In genomic region chr1:106846656-106847055, GRCh38 we compare ENCODE assay signal across 18 cellular contexts.
A peak's percentile ranks its signal among the peaks of the same experiment; 100 is the strongest.
DNase-seq lines count a peak whose midpoint lies in the region; ATAC-seq and TF ChIP-seq lines count a peak whose summit lies in the region.
"Had no signal": no experiment of that assay in that cellular context is flagged by ENCODE, and none has a peak within 500 bp of the region (broad histone marks: within the 10 kb centered on the region; RNA-seq: fewer than 3 reads in every experiment).

No MANE protein-coding gene starts in this region.

- H3K9ac ChIP-seq in smooth muscle cell (ENCODE audit: low read depth) (no peak overlapping the region), Karpas-422 (ENCODE audit: low read length) (no peak overlapping the region)

- H3K79me2 ChIP-seq in smooth muscle cell (ENCODE audit: low read depth): no peaks in the 10 kb centered on the region
- no peaks in the 10 kb centered on the region for H3K79me2 ChIP-seq in Karpas-422 (ENCODE audit: low read length)

- no peak overlapping the region for H3K4me3 ChIP-seq in smooth muscle cell
- no peak overlapping the region for H3K4me3 ChIP-seq in Karpas-422 (ENCODE audit: low read length)
- H3K4me3 ChIP-seq: body of pancreas had no signal

- no peaks in the 10 kb centered on the region for H3K36me3 ChIP-seq in smooth muscle cell (ENCODE audit: low read depth)
- H3K36me3 ChIP-seq in Karpas-422 (ENCODE audit: insufficient read depth, low read length): no peaks in the 10 kb centered on the region

- no peaks in the 10 kb centered on the region for H3K27me3 Mint-ChIP-seq in CD4-positive, alpha-beta T cell
- H3K27me3 Mint-ChIP-seq: activated CD4-positive, alpha-beta memory T cell treated with anti-CD3 and anti-CD28 coated beads for 36 hours had no signal

- H3K27ac ChIP-seq in smooth muscle cell (ENCODE audit: low read depth) (no peak overlapping the region), Karpas-422 (ENCODE audit: low read length) (no peak overlapping the region)
- H3K27ac ChIP-seq in CD4-positive, alpha-beta T cell (ENCODE audit: low read depth, low read length): no peak overlapping the region
- H3K27ac ChIP-seq: body of pancreas had no signal

- in situ Hi-C loops in Caki2 (cut with HindIII; ENCODE audit: low pct_unique_long_range_greater_than_20kb, low sequenced_read_pairs): no loop called here

- H3K4me1 Mint-ChIP-seq in CD4-positive, alpha-beta T cell (ENCODE audit: low read depth): no peaks in the 10 kb centered on the region
- H3K4me1 Mint-ChIP-seq: naive B cell had no signal

- peaks cover 14% of the 10 kb centered on the region for H3K9me3 Mint-ChIP-seq in CD4-positive, alpha-beta T cell

- no peak overlapping the region for H3K27ac Mint-ChIP-seq in CD4-positive, alpha-beta T cell
- H3K27ac Mint-ChIP-seq: activated CD4-positive, alpha-beta memory T cell treated with anti-CD3 and anti-CD28 coated beads for 36 hours; naive B cell had no signal

- H3K4me3 Mint-ChIP-seq in CD4-positive, alpha-beta T cell: no peak overlapping the region
- H3K4me3 Mint-ChIP-seq: activated CD4-positive, alpha-beta memory T cell treated with anti-CD3 and anti-CD28 coated beads for 36 hours; naive B cell had no signal

- TF ChIP-seq CTCF in smooth muscle cell (IDR thresholded peaks at IDR 0.05; ENCODE audit: borderline replicate concordance, insufficient read depth, poor library complexity, severe bottlenecking): no peak
- no peak for TF ChIP-seq CTCF in CD4-positive, alpha-beta T cell (IDR thresholded peaks at IDR 0.05)

- H4K20me1 ChIP-seq in smooth muscle cell (ENCODE audit: low read depth): no peaks in the 10 kb centered on the region
- no peaks in the 10 kb centered on the region for H4K20me1 ChIP-seq in Karpas-422 (ENCODE audit: insufficient read depth, low read depth, low read length)

- no peak overlapping the region for H3K4me2 ChIP-seq in smooth muscle cell
- no peak overlapping the region for H3K4me2 ChIP-seq in Karpas-422 (ENCODE audit: low read depth, low read length, poor library complexity, severe bottlenecking)

- ATAC-seq in GM19395 (IDR thresholded peaks at IDR 0.05; ENCODE audit: unreplicated experiment) (peak; percentile 97), HG02642 (IDR thresholded peaks at IDR 0.05; ENCODE audit: poor library complexity, unreplicated experiment) (peak; percentile 96), HG03342 (IDR thresholded peaks at IDR 0.05; ENCODE audit: unreplicated experiment) (peak; percentile 99), GM18868 (IDR thresholded peaks at IDR 0.05; ENCODE audit: unreplicated experiment) (no peak)
- no peak for ATAC-seq in CD4-positive, alpha-beta T cell (ENCODE audit: poor library complexity)
- ATAC-seq: body of pancreas had no signal

- CTCF ChIA-PET in CD4-positive, alpha-beta T cell (lab: Charles Lee): no interaction called here

- DNase-seq in Caki2 (ENCODE audit: low read depth): peak; percentile 59
- no peak for DNase-seq in smooth muscle cell (lab: John Stamatoyannopoulos, UW; ENCODE audit: unreplicated experiment)
- no peak for DNase-seq in Karpas-422
- DNase-seq in CD4-positive, alpha-beta T cell: no peak
- DNase-seq: 8988T; activated CD4-positive, alpha-beta memory T cell treated with anti-CD3 and anti-CD28 coated beads for 36 hours; activated effector memory CD4-positive, alpha-beta T cell treated with anti-CD3 and anti-CD28 coated beads, Interleukin-2, amount 50 U/mL, for 16 hours; body of pancreas; Calu3; naive B cell; NCI-H1417; NCI-H69; stimulated activated CD4-positive, alpha-beta T cell treated with anti-CD3 and anti-CD28 coated beads, Interleukin-1b, Interleukin-23, amount 100 ng/mL, for 48 hours; T-helper 9 cell had no signal

- H3K9me2 ChIP-seq in Karpas-422 (replicated peaks; ENCODE audit: insufficient read depth, low read length): no peaks in the 10 kb centered on the region

- H3K27me3 ChIP-seq in smooth muscle cell (ENCODE audit: low read depth) (no peaks in the 10 kb centered on the region), Karpas-422 (ENCODE audit: low read length) (no peaks in the 10 kb centered on the region)
- H3K27me3 ChIP-seq in CD4-positive, alpha-beta T cell (ENCODE audit: control insufficient read depth, insufficient read depth, low read length): no peaks in the 10 kb centered on the region
- H3K27me3 ChIP-seq: body of pancreas had no signal

- no peak overlapping the region for H2AFZ ChIP-seq in smooth muscle cell (ENCODE audit: low read depth)
- no peak overlapping the region for H2AFZ ChIP-seq in Karpas-422 (ENCODE audit: low read length)

- H3K4me1 ChIP-seq in smooth muscle cell (ENCODE audit: low read depth) (no peaks in the 10 kb centered on the region), Karpas-422 (ENCODE audit: low read length) (no peaks in the 10 kb centered on the region)
- H3K4me1 ChIP-seq: body of pancreas had no signal

- WGBS in smooth muscle cell (ENCODE audit: low lambda C conversion rate): 97% methylated on average over 1 of the region's 1 CpG

- H3K36me3 Mint-ChIP-seq in CD4-positive, alpha-beta T cell (ENCODE audit: low read depth): no peaks in the 10 kb centered on the region
- H3K36me3 Mint-ChIP-seq: activated CD4-positive, alpha-beta memory T cell treated with anti-CD3 and anti-CD28 coated beads for 36 hours; naive B cell had no signal

- H3F3A ChIP-seq in smooth muscle cell (ENCODE audit: low read depth): no peaks in the 10 kb centered on the region

- POLR2A ChIA-PET in CD4-positive, alpha-beta T cell (lab: Charles Lee): no interaction called here

- H3K9me3 ChIP-seq in smooth muscle cell (replicated peaks; ENCODE audit: low read depth) (no peaks in the 10 kb centered on the region), Karpas-422 (ENCODE audit: low read length) (peaks cover 18% of the 10 kb centered on the region; the same call in 1 of the 2 replicates)
- no peaks in the 10 kb centered on the region for H3K9me3 ChIP-seq in CD4-positive, alpha-beta T cell (ENCODE audit: control insufficient read depth, low read length)
- H3K9me3 ChIP-seq: body of pancreas had no signal

- intact Hi-C loops in CD4-positive, alpha-beta T cell (cut with DNase I, micrococcal nuclease): no loop called here

Comparison
In these comparisons a context has a peak if more than half of its experiments do, and no peak if none do; other contexts are left out.
1. ATAC-seq: peak in GM19395 (single experiment), HG02642 (single experiment) and HG03342 (single experiment); none in GM18868 (single experiment) and CD4-positive, alpha-beta T cell (single experiment).